In the genomic region with DNA sequence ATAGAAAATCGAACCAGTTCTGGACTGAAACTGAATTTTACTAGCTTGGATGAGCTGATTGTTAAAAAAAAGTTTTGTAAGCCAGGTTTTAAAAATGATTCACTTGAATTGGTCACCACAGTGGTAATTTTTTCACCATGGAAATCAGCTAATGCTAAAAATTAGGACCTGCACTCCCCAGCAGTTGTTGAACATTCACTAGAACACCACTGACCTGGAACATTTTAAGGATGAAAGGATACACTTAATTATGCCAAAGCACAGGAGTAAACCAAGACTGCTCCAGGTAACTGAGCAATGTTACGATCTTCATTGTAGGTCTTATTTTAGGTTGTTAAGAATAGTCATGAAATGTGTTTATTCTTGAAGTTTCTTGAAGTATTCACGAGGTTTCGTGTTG, we compare ENCODE assay signal across 27 cellular contexts.
"Had no signal": no experiment of that assay in that cellular context is flagged by ENCODE, and none has a peak within 500 bp of the region (broad histone marks: within the 10 kb centered on the region; RNA-seq: fewer than 3 reads in every experiment).

No MANE protein-coding gene starts in this region.

- H3K27me3 Mint-ChIP-seq: stimulated activated naive B cell treated with anti-CD40 and anti-IgM and Interleukin-4, amounts not matched to agents 10 μg/mL and 1 μg/mL and 100 μg/mL, for 72 hours; stimulated activated naive CD8-positive, alpha-beta T cell treated with anti-CD3 and anti-CD28 coated beads, Interleukin-15, Interleukin-2, amounts not matched to agents 100 ng/mL and 50 ng/mL, for 24 hours had no signal

- H3K36me3 ChIP-seq: neutrophil, pancreas, prostate gland, right lobe of liver, sigmoid colon, stomach, thoracic aorta, thyroid gland, tibial nerve, upper lobe of left lung, vagina had no signal

- H3K4me3 ChIP-seq: pancreas, prostate gland, right lobe of liver, sigmoid colon, stomach, thoracic aorta, thyroid gland, tibial nerve, upper lobe of left lung, vagina had no signal

- H3K4me1 Mint-ChIP-seq: natural killer cell; nephron progenitor cell; neural crest cell; stimulated activated effector memory CD8-positive, alpha-beta T cell treated with anti-CD3 and anti-CD28 coated beads, Interleukin-12 subunit alpha, Interleukin-12 subunit beta, amount 100 ng/mL, for 72 hours; stimulated activated naive B cell treated with anti-CD40 and anti-IgM and Interleukin-4, amounts not matched to agents 10 μg/mL and 1 μg/mL and 100 μg/mL, for 72 hours had no signal

- H3K27ac Mint-ChIP-seq: natural killer cell; nephron progenitor cell; stimulated activated effector memory CD8-positive, alpha-beta T cell treated with anti-CD3 and anti-CD28 coated beads, Interleukin-12 subunit alpha, Interleukin-12 subunit beta, amount 100 ng/mL, for 72 hours; stimulated activated naive B cell treated with anti-CD40 and anti-IgM and Interleukin-4, amounts not matched to agents 10 μg/mL and 1 μg/mL and 100 μg/mL, for 72 hours; stimulated activated naive CD8-positive, alpha-beta T cell treated with anti-CD3 and anti-CD28 coated beads, Interleukin-15, Interleukin-2, amounts not matched to agents 100 ng/mL and 50 ng/mL, for 24 hours had no signal

- DNase-seq: natural killer cell; nephron progenitor cell; nucleus accumbens; pancreas; right cardiac atrium; right lobe of liver; sigmoid colon; small intestine; stimulated activated CD4-positive, alpha-beta T cell treated with anti-CD3 and anti-CD28 coated beads, Interleukin-15, amount 100 ng/mL, for 24 hours; stimulated activated CD4-positive, alpha-beta T cell treated with anti-CD3 and anti-CD28 coated beads, Interleukin-2, amount 100 ng/mL, for 24 hours; stimulated activated CD4-positive, alpha-beta T cell treated with anti-CD3 and anti-CD28 coated beads, Interleukin-2, amount 100 ng/mL, for 48 hours; stimulated activated CD4-positive, alpha-beta T cell treated with anti-CD3 and anti-CD28 coated beads, Interleukin-4, amount 100 ng/mL, for 24 hours; stimulated activated naive B cell treated with anti-CD40 and anti-IgM and Interleukin-4, amounts not matched to agents 10 μg/mL and 1 μg/mL and 100 μg/mL, for 72 hours; stimulated activated naive CD4-positive, alpha-beta T cell treated with Interleukin-2 at 50 U/mL for 16 hours; stomach; thyroid gland; trophoblast cell; upper lobe of left lung had no signal

- H3K27me3 ChIP-seq: neutrophil, pancreas, right lobe of liver, sigmoid colon, stomach, thyroid gland, tibial nerve, upper lobe of left lung, vagina had no signal

- H3K9me3 Mint-ChIP-seq: nephron progenitor cell; neural crest cell; stimulated activated naive CD8-positive, alpha-beta T cell treated with anti-CD3 and anti-CD28 coated beads, Interleukin-15, Interleukin-2, amounts not matched to agents 100 ng/mL and 50 ng/mL, for 24 hours had no signal

- H3K36me3 Mint-ChIP-seq: natural killer cell; stimulated activated effector memory CD8-positive, alpha-beta T cell treated with anti-CD3 and anti-CD28 coated beads, Interleukin-12 subunit alpha, Interleukin-12 subunit beta, amount 100 ng/mL, for 72 hours; stimulated activated naive B cell treated with anti-CD40 and anti-IgM and Interleukin-4, amounts not matched to agents 10 μg/mL and 1 μg/mL and 100 μg/mL, for 72 hours had no signal

- FAIRE-seq: urothelium cell line had no signal

- H3K4me3 Mint-ChIP-seq: natural killer cell; nephron progenitor cell; neural crest cell; stimulated activated effector memory CD8-positive, alpha-beta T cell treated with anti-CD3 and anti-CD28 coated beads, Interleukin-12 subunit alpha, Interleukin-12 subunit beta, amount 100 ng/mL, for 72 hours; stimulated activated naive B cell treated with anti-CD40 and anti-IgM and Interleukin-4, amounts not matched to agents 10 μg/mL and 1 μg/mL and 100 μg/mL, for 72 hours; stimulated activated naive CD8-positive, alpha-beta T cell treated with anti-CD3 and anti-CD28 coated beads, Interleukin-15, Interleukin-2, amounts not matched to agents 100 ng/mL and 50 ng/mL, for 24 hours had no signal

- H3K4me1 ChIP-seq: pancreas, prostate gland, right lobe of liver, sigmoid colon, stomach, thyroid gland, tibial nerve, upper lobe of left lung, vagina had no signal

- H3K9me3 ChIP-seq: neutrophil, pancreas, prostate gland, right lobe of liver, sigmoid colon, thoracic aorta, thyroid gland, upper lobe of left lung, vagina had no signal

- H3K27ac ChIP-seq: neutrophil, pancreas, prostate gland, right lobe of liver, sigmoid colon, stomach, thoracic aorta, thyroid gland, tibial nerve, upper lobe of left lung, vagina had no signal
